35 cellular contexts compared by ENCODE assay signal in the genomic region with DNA sequence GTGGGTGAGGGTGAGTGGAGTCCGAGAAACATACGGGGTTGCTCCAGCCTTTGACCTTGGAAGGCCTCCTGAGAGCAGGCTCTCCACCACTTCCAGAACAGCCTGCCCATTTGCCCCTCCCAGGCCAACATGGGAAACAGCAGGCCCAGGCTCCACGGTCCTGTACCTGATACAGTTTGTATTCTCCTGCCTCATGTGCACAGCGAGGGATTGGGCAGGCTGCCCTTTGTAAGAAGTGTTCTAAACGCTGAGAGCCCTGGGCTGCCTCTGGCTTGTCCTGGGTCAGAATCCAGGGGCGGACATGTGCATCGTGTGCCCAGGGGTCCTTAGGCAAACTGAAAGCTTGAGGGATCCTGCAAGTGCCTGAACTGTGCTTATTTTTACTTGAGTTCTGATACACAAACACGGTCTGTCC. TPM values are rescaled to one million over a fixed set of nuclear protein-coding genes. Genes with fewer than 3 reads are reported as not detected.
"Had no signal": no experiment of that assay in that cellular context is flagged by ENCODE, and none has a peak within 500 bp of the region (broad histone marks: within the 10 kb centered on the region; RNA-seq: fewer than 3 reads in every experiment).

No MANE protein-coding gene starts in this region.

- H3K9me3 ChIP-seq: breast epithelium, esophagus squamous epithelium, left lung, right atrium auricular region, transverse colon had no signal

- ATAC-seq: activated CD8-positive, alpha-beta T cell treated with anti-CD3 and anti-CD28 coated beads for 36 hours; activated naive CD8-positive, alpha-beta T cell treated with anti-CD3 and anti-CD28 coated beads, Interleukin-2, amount 50 U/mL, for 24 hours; left lung; natural killer cell had no signal

- H3K36me3 Mint-ChIP-seq: activated naive CD4-positive, alpha-beta T cell treated with anti-CD3 and anti-CD28 coated beads, Interleukin-2, amount 50 U/mL, for 24 hours; natural killer cell had no signal

- H3K9me3 Mint-ChIP-seq: activated CD4-positive, alpha-beta T cell treated with anti-CD3 and anti-CD28 coated beads, Interleukin-2, amount 10 ng/mL, durations not matched to agents 7 days and 5 days; activated CD8-positive, alpha-beta T cell treated with anti-CD3 and anti-CD28 coated beads for 36 hours; activated naive CD4-positive, alpha-beta T cell treated with anti-CD3 and anti-CD28 coated beads, Interleukin-2, amount 50 U/mL, for 24 hours; activated naive CD8-positive, alpha-beta T cell treated with anti-CD3 and anti-CD28 coated beads, Interleukin-2, amount 50 U/mL, for 24 hours; activated T-helper 2 cell treated with anti-CD3 and anti-CD28 coated beads, Interferon-gamma antibody, Interleukin-2, Interleukin-4, amounts not matched to agents 10 μg/mL and 5 μg/mL and 100 μg/mL, durations not matched to agents 14 hours and 24 hours and 36 hours; natural killer cell had no signal

- H3K27ac ChIP-seq: breast epithelium, epithelial cell of prostate, esophagus squamous epithelium, left lung, parathyroid adenoma, right atrium auricular region, transverse colon, VCaP had no signal

- H3K36me3 ChIP-seq: breast epithelium, esophagus squamous epithelium, left lung, right atrium auricular region, transverse colon had no signal

- DNase-seq: activated CD4-positive, alpha-beta T cell treated with anti-CD3 and anti-CD28 coated beads for 1 hour; activated CD4-positive, alpha-beta T cell treated with anti-CD3 and anti-CD28 coated beads, Interleukin-2, amount 10 ng/mL, durations not matched to agents 7 days and 5 days; activated CD8-positive, alpha-beta T cell treated with anti-CD3 and anti-CD28 coated beads for 36 hours; activated naive CD8-positive, alpha-beta T cell treated with anti-CD3 and anti-CD28 coated beads, Interleukin-2, amount 50 U/mL, for 24 hours; activated T-cell treated with anti-CD3 and anti-CD28 coated beads, Interleukin-2, amount 50 U/mL, for 48 hours; amygdala; central memory CD4-positive, alpha-beta T cell; dermis blood vessel endothelial cell; effector CD4-positive, alpha-beta T cell; esophagus squamous epithelium; foreskin melanocyte; left lung; mesendoderm; natural killer cell; nucleus accumbens; stimulated activated CD4-positive, alpha-beta T cell treated with anti-CD3 and anti-CD28 coated beads, Interleukin-2, amount 100 ng/mL, for 48 hours; stimulated activated naive CD4-positive, alpha-beta T cell treated with Interleukin-2 at 50 U/mL for 16 hours; transverse colon had no signal

- FAIRE-seq: endometrium, TTC549 had no signal

- H3K4me1 ChIP-seq: parathyroid adenoma had no signal

- H3K27ac Mint-ChIP-seq: activated CD4-positive, alpha-beta T cell treated with anti-CD3 and anti-CD28 coated beads, Interleukin-2, amount 10 ng/mL, durations not matched to agents 7 days and 5 days; activated CD8-positive, alpha-beta T cell treated with anti-CD3 and anti-CD28 coated beads for 36 hours; activated naive CD8-positive, alpha-beta T cell treated with anti-CD3 and anti-CD28 coated beads, Interleukin-2, amount 50 U/mL, for 24 hours; activated T-helper 2 cell treated with anti-CD3 and anti-CD28 coated beads, Interferon-gamma antibody, Interleukin-2, Interleukin-4, amounts not matched to agents 10 μg/mL and 5 μg/mL and 100 μg/mL, durations not matched to agents 14 hours and 24 hours and 36 hours; natural killer cell had no signal

- H3K4me3 Mint-ChIP-seq: activated CD4-positive, alpha-beta T cell treated with anti-CD3 and anti-CD28 coated beads, Interleukin-2, amount 10 ng/mL, durations not matched to agents 7 days and 5 days; activated CD8-positive, alpha-beta T cell treated with anti-CD3 and anti-CD28 coated beads for 36 hours; activated naive CD4-positive, alpha-beta T cell treated with anti-CD3 and anti-CD28 coated beads, Interleukin-2, amount 50 U/mL, for 24 hours; activated naive CD8-positive, alpha-beta T cell treated with anti-CD3 and anti-CD28 coated beads, Interleukin-2, amount 50 U/mL, for 24 hours; natural killer cell had no signal

- H3K4me3 ChIP-seq: breast epithelium, esophagus squamous epithelium, left lung, lung, right atrium auricular region, transverse colon had no signal

RNA-seq across cellular contexts. Expression of gene ENPP7, which starts 43.8 kb away (rescaled TPM):
- total RNA-seq: activated CD4-positive, alpha-beta T cell treated with anti-CD3 and anti-CD28 coated beads, Interleukin-2, amount 10 ng/mL, durations not matched to agents 7 days and 5 days; activated T-helper 2 cell treated with anti-CD3 and anti-CD28 coated beads, Interferon-gamma antibody, Interleukin-2, Interleukin-4, amounts not matched to agents 10 μg/mL and 5 μg/mL and 100 μg/mL, durations not matched to agents 14 hours and 24 hours and 36 hours; breast epithelium; dermis blood vessel endothelial cell; esophagus squamous epithelium; glomerular endothelial cell; mononuclear cell; pulmonary artery endothelial cell; right atrium auricular region; skeletal muscle tissue; T-helper 1 cell treated with Interleukin-12 subunit alpha and Interleukin-12 subunit beta and Interleukin-4 antibody, amounts not matched to agents 30 ng/mL and 1 ng/mL, for 36 hours; temporal lobe; urinary bladder had no signal
- polyA plus RNA-seq: lung, urinary bladder had no signal
